Comparison of ENCODE assay signal across 1 cellular context in the genomic region with DNA sequence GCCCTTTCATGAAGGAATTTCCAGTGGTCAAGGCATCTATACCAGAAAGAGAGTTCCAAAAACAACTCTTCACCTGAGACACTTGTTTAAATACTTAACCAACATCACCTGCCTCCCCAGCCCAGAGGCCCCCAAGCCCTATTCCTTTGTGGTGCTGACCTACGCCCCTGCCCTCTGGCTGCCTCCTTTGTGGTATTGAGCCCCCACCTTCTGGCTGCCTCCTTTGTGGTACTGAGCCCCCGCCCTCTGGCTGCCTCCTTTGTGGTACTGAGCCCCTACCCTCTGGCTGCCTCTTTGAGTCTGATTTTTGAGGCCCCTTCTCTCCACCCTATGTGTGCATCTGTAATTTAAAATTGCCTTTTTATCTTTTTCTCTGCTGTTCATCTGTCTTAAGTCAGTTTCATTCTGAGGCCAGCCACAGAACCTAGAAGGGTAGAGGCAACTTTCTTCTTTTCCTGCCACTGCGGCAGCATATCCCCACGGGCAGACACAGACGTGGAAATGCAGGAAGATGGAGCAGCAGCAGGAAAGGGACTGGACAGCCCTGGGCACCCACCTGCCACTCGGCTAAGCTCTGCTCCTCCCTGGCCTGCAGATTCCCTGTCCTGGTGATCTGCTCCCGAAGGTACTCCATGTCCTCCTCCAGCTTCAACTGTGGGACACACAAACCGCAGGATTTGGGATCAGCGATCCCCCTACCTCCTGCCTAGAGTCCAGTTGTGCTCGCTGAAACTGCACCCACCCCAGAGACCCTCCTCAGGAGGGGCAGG.
TF ChIP-seq lines count a peak whose summit lies in the region.

No MANE protein-coding gene starts in this region.

TF ChIP-seq in K562, 482 proteins besides CTCF, POLR2A, EP300 and RAD21:
- TF ChIP-seq E2F3 (CRISPR knock-in tag; IDR thresholded peaks at IDR 0.05) (no peak), BACH1 (tag; IDR thresholded peaks at IDR 0.05) (no peak), BCLAF1 (IDR thresholded peaks at IDR 0.05; ENCODE audit: borderline replicate concordance in 1 of 2, control insufficient read depth in 1 of 2, low read depth in 2 of 2, low read length in 1 of 2) (no peak), CBX1 (IDR thresholded peaks at IDR 0.05; ENCODE audit: low read depth) (no peak), CBX8 (IDR thresholded peaks at IDR 0.05; ENCODE audit: borderline replicate concordance, extremely low read depth, low read depth, low read length, poor library complexity, severe bottlenecking) (no peak), ZBTB8A (IDR thresholded peaks at IDR 0.05; ENCODE audit: partially characterized antibody) (no peak), TAF7 (tag; IDR thresholded peaks at IDR 0.05) (no peak), THRB (CRISPR knock-in tag; conservative IDR thresholded peaks at IDR 0.05) (no peak), SMAD2 (IDR thresholded peaks at IDR 0.05; ENCODE audit: low read depth, low read length) (no peak), E4F1 (CRISPR knock-in tag; IDR thresholded peaks at IDR 0.05; ENCODE audit: borderline replicate concordance) (no peak), SMARCC2 (IDR thresholded peaks at IDR 0.05; ENCODE audit: low read depth) (no peak), ZKSCAN1 (IDR thresholded peaks at IDR 0.05; ENCODE audit: low read depth, low read length) (no peak), NFIC (IDR thresholded peaks at IDR 0.05) (no peak), NBN (IDR thresholded peaks at IDR 0.05; ENCODE audit: low read depth) (no peak), CEBPB (tag; IDR thresholded peaks at IDR 0.05) (no peak)
- TF ChIP-seq, protein P1, sequence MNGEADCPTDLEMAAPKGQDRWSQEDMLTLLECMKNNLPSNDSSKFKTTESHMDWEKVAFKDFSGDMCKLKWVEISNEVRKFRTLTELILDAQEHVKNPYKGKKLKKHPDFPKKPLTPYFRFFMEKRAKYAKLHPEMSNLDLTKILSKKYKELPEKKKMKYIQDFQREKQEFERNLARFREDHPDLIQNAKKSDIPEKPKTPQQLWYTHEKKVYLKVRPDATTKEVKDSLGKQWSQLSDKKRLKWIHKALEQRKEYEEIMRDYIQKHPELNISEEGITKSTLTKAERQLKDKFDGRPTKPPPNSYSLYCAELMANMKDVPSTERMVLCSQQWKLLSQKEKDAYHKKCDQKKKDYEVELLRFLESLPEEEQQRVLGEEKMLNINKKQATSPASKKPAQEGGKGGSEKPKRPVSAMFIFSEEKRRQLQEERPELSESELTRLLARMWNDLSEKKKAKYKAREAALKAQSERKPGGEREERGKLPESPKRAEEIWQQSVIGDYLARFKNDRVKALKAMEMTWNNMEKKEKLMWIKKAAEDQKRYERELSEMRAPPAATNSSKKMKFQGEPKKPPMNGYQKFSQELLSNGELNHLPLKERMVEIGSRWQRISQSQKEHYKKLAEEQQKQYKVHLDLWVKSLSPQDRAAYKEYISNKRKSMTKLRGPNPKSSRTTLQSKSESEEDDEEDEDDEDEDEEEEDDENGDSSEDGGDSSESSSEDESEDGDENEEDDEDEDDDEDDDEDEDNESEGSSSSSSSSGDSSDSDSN (IDR thresholded peaks at IDR 0.05; ENCODE audit: borderline replicate concordance in 1 of 2, low read depth in 2 of 2, low read length in 2 of 2): no peak
- TF ChIP-seq, protein P2, sequence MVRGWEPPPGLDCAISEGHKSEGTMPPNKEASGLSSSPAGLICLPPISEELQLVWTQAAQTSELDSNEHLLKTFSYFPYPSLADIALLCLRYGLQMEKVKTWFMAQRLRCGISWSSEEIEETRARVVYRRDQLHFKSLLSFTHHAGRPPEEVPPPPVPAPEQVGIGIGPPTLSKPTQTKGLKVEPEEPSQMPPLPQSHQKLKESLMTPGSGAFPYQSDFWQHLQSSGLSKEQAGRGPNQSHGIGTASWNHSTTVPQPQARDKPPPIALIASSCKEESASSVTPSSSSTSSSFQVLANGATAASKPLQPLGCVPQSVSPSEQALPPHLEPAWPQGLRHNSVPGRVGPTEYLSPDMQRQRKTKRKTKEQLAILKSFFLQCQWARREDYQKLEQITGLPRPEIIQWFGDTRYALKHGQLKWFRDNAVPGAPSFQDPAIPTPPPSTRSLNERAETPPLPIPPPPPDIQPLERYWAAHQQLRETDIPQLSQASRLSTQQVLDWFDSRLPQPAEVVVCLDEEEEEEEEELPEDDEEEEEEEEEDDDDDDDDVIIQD (CRISPR knock-in tag; IDR thresholded peaks at IDR 0.05): no peak
- TF ChIP-seq, protein P3, sequence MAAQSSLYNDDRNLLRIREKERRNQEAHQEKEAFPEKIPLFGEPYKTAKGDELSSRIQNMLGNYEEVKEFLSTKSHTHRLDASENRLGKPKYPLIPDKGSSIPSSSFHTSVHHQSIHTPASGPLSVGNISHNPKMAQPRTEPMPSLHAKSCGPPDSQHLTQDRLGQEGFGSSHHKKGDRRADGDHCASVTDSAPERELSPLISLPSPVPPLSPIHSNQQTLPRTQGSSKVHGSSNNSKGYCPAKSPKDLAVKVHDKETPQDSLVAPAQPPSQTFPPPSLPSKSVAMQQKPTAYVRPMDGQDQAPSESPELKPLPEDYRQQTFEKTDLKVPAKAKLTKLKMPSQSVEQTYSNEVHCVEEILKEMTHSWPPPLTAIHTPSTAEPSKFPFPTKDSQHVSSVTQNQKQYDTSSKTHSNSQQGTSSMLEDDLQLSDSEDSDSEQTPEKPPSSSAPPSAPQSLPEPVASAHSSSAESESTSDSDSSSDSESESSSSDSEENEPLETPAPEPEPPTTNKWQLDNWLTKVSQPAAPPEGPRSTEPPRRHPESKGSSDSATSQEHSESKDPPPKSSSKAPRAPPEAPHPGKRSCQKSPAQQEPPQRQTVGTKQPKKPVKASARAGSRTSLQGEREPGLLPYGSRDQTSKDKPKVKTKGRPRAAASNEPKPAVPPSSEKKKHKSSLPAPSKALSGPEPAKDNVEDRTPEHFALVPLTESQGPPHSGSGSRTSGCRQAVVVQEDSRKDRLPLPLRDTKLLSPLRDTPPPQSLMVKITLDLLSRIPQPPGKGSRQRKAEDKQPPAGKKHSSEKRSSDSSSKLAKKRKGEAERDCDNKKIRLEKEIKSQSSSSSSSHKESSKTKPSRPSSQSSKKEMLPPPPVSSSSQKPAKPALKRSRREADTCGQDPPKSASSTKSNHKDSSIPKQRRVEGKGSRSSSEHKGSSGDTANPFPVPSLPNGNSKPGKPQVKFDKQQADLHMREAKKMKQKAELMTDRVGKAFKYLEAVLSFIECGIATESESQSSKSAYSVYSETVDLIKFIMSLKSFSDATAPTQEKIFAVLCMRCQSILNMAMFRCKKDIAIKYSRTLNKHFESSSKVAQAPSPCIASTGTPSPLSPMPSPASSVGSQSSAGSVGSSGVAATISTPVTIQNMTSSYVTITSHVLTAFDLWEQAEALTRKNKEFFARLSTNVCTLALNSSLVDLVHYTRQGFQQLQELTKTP (IDR thresholded peaks at IDR 0.05; ENCODE audit: low read depth in 1 of 2, partially characterized antibody in 2 of 2): no peak
TF ChIP-seq in K562: peak in this region for 0.
